Comparison of ENCODE assay signal across 8 cellular contexts in genomic region chr7:2523941-2524807, GRCh38. TPM values are rescaled to one million over a fixed set of nuclear protein-coding genes. Genes with fewer than 3 reads are reported as not detected.
A peak's percentile ranks its signal among the peaks of the same experiment; 100 is the strongest.
DNase-seq lines count a peak whose midpoint lies in the region; ATAC-seq lines count a peak whose summit lies in the region.

No MANE protein-coding gene starts in this region.

- peaks cover 50% of the 10 kb centered on the region for H3K36me3 Mint-ChIP-seq in activated T-helper 17 cell treated with anti-CD3 and anti-CD28 coated beads, Interleukin-2, amount 50 U/mL, for 72 hours (ENCODE audit: low read depth)

- no peak for ATAC-seq in activated T-helper 17 cell treated with anti-CD3 and anti-CD28 coated beads, Interleukin-2, amount 50 U/mL, for 72 hours (replicated peaks)
- ATAC-seq in HG03457 (IDR thresholded peaks at IDR 0.05; ENCODE audit: unreplicated experiment), result no peak

- H3K27me3 Mint-ChIP-seq in activated T-helper 17 cell treated with anti-CD3 and anti-CD28 coated beads, Interleukin-2, amount 50 U/mL, for 72 hours, result no peaks in the 10 kb centered on the region

- H3K9me3 Mint-ChIP-seq in activated T-helper 17 cell treated with anti-CD3 and anti-CD28 coated beads, Interleukin-2, amount 50 U/mL, for 72 hours, result no peaks in the 10 kb centered on the region

- intact Hi-C loops in cardiac septum (cut with DNase I), result no loop called here

- DNase-seq in COLO668 (lab: John Stamatoyannopoulos, UW; ENCODE audit: unreplicated experiment) (peak; percentile 100), NCI-H1417 (lab: John Stamatoyannopoulos, UW) (peak; percentile 94 to 99 (median 98)), cardiac septum (ENCODE audit: low spot score) (peak; percentile 92), nucleus accumbens (lab: John Stamatoyannopoulos, UW) (peak in 55 of 56 donors; percentile 36 to 95 (median 83)), HCEC 1CT (no peak)
- no peak for DNase-seq in activated CD4-positive, alpha-beta T cell treated with anti-CD3 and anti-CD28 coated beads for 1 hour

- no peak overlapping the region for H3K27ac Mint-ChIP-seq in activated T-helper 17 cell treated with anti-CD3 and anti-CD28 coated beads, Interleukin-2, amount 50 U/mL, for 72 hours

- peaks cover 20% of the 10 kb centered on the region for H3K4me1 Mint-ChIP-seq in activated T-helper 17 cell treated with anti-CD3 and anti-CD28 coated beads, Interleukin-2, amount 50 U/mL, for 72 hours

- peak overlapping the region; percentile 87 for H3K4me3 Mint-ChIP-seq in activated T-helper 17 cell treated with anti-CD3 and anti-CD28 coated beads, Interleukin-2, amount 50 U/mL, for 72 hours

RNA-seq across cellular contexts. Expression of gene LFNG, which starts 4.6 kb away (rescaled TPM):
- 10 to 100 TPM; 42.6 to 48.8 TPM for total RNA-seq in activated T-helper 17 cell treated with anti-CD3 and anti-CD28 coated beads, Interleukin-2, amount 50 U/mL, for 72 hours
- total RNA-seq in cardiac septum, result 6.2 TPM

RNA-seq across cellular contexts. Expression of gene BRAT1, which starts 31.1 kb away (rescaled TPM):
- total RNA-seq in activated T-helper 17 cell treated with anti-CD3 and anti-CD28 coated beads, Interleukin-2, amount 50 U/mL, for 72 hours, result 10 to 100 TPM; 34.0 to 42.8 TPM
- 12.8 TPM for total RNA-seq in cardiac septum

RNA-seq across cellular contexts. Expression of gene IQCE, which starts 34.6 kb away (rescaled TPM):
- total RNA-seq in activated T-helper 17 cell treated with anti-CD3 and anti-CD28 coated beads, Interleukin-2, amount 50 U/mL, for 72 hours, result 10 to 100 TPM; 11.2 to 15.3 TPM
- total RNA-seq in cardiac septum, result 13.3 TPM

RNA-seq across cellular contexts. Expression of gene GRIFIN, which starts 48.0 kb away (rescaled TPM):
- not detected for total RNA-seq in activated T-helper 17 cell treated with anti-CD3 and anti-CD28 coated beads, Interleukin-2, amount 50 U/mL, for 72 hours
- not detected for total RNA-seq in cardiac septum

Comparison
In these comparisons a context has a peak if more than half of its experiments do, and no peak if none do; other contexts are left out.
1. DNase-seq: peak in COLO668 (single experiment), NCI-H1417 (3 of 3), cardiac septum (single experiment) and nucleus accumbens (55 of 56); none in HCEC 1CT (single experiment) and activated CD4-positive, alpha-beta T cell treated with anti-CD3 and anti-CD28 coated beads for 1 hour (single experiment).